ENCODE assay signal across 9 cellular contexts in genomic region chrX:85084770-85085393, GRCh38.
DNase-seq lines count a peak whose midpoint lies in the region; ATAC-seq, FAIRE-seq and TF ChIP-seq lines count a peak whose summit lies in the region.
"Had no signal": no experiment of that assay in that cellular context is flagged by ENCODE, and none has a peak within 500 bp of the region (broad histone marks: within the 10 kb centered on the region; RNA-seq: fewer than 3 reads in every experiment).

No MANE protein-coding gene starts in this region.

- H3K9me3 Mint-ChIP-seq in HFFc6: no peaks in the 10 kb centered on the region
- H3K9me3 Mint-ChIP-seq in stimulated activated effector memory CD8-positive, alpha-beta T cell treated with anti-CD3 and anti-CD28 coated beads, Interleukin-12 subunit alpha, Interleukin-12 subunit beta, amount 100 ng/mL, for 72 hours: no peaks in the 10 kb centered on the region

- H3K4me3 Mint-ChIP-seq in HFFc6: no peak overlapping the region
- no peak overlapping the region for H3K4me3 Mint-ChIP-seq in stimulated activated effector memory CD8-positive, alpha-beta T cell treated with anti-CD3 and anti-CD28 coated beads, Interleukin-12 subunit alpha, Interleukin-12 subunit beta, amount 100 ng/mL, for 72 hours
- H3K4me3 Mint-ChIP-seq: IgD-negative memory B cell had no signal

- no peaks in the 10 kb centered on the region for H3K4me1 Mint-ChIP-seq in HFFc6 (ENCODE audit: low read depth)
- H3K4me1 Mint-ChIP-seq in stimulated activated effector memory CD8-positive, alpha-beta T cell treated with anti-CD3 and anti-CD28 coated beads, Interleukin-12 subunit alpha, Interleukin-12 subunit beta, amount 100 ng/mL, for 72 hours: no peaks in the 10 kb centered on the region
- H3K4me1 Mint-ChIP-seq: IgD-negative memory B cell had no signal

- DNase-seq in ACHN (peak; percentile 14), HFFc6 (peak; percentile 20), NCI-H345 (lab: John Stamatoyannopoulos, UW) (peak; percentile 1), cerebellum (ENCODE audit: low spot score) (peak; percentile 15), medulla oblongata (ENCODE audit: extremely low spot score) (peak; percentile 27), SKM-1 treated with dmso at 0.1 percent for 144 hours (lab: John Stamatoyannopoulos, UW; ENCODE audit: unreplicated experiment) (no peak)
- no peak for DNase-seq in stimulated activated effector memory CD8-positive, alpha-beta T cell treated with anti-CD3 and anti-CD28 coated beads, Interleukin-12 subunit alpha, Interleukin-12 subunit beta, amount 100 ng/mL, for 72 hours (ENCODE audit: low spot score in 2 of 2)

- no peak overlapping the region for H3K27ac Mint-ChIP-seq in HFFc6
- no peak overlapping the region for H3K27ac Mint-ChIP-seq in stimulated activated effector memory CD8-positive, alpha-beta T cell treated with anti-CD3 and anti-CD28 coated beads, Interleukin-12 subunit alpha, Interleukin-12 subunit beta, amount 100 ng/mL, for 72 hours

- H3K27me3 Mint-ChIP-seq in HFFc6 (ENCODE audit: insufficient read depth): no peaks in the 10 kb centered on the region; the same call in 1 of the 2 replicates
- H3K27me3 Mint-ChIP-seq: IgD-negative memory B cell had no signal

- TF ChIP-seq CTCF in HFFc6 (IDR thresholded peaks at IDR 0.05): peak; percentile 79

- in situ Hi-C loops in ACHN (cut with HindIII; ENCODE audit: low pct_ligation_motif_present, low pct_unique_long_range_greater_than_20kb, low sequenced_read_pairs): no loop called here

- FAIRE-seq in G401.6 (lab: Jason Lieb, UNC): peak; percentile 92

- no peak for ATAC-seq in stimulated activated effector memory CD8-positive, alpha-beta T cell treated with anti-CD3 and anti-CD28 coated beads, Interleukin-12 subunit alpha, Interleukin-12 subunit beta, amount 100 ng/mL, for 72 hours

- peaks cover 19% of the 10 kb centered on the region; the same call in 1 of the 2 replicates for H3K36me3 Mint-ChIP-seq in HFFc6 (ENCODE audit: low read depth)
- peaks cover 19% of the 10 kb centered on the region for H3K36me3 Mint-ChIP-seq in stimulated activated effector memory CD8-positive, alpha-beta T cell treated with anti-CD3 and anti-CD28 coated beads, Interleukin-12 subunit alpha, Interleukin-12 subunit beta, amount 100 ng/mL, for 72 hours

Comparison
In these comparisons a context has a peak if more than half of its experiments do, and no peak if none do; other contexts are left out.
1. DNase-seq: peak in ACHN (single experiment), HFFc6 (single experiment), NCI-H345 (single experiment), cerebellum (single experiment) and medulla oblongata (single experiment); none in stimulated activated effector memory CD8-positive, alpha-beta T cell treated with anti-CD3 and anti-CD28 coated beads, Interleukin-12 subunit alpha, Interleukin-12 subunit beta, amount 100 ng/mL, for 72 hours (0 of 2) and SKM-1 treated with dmso at 0.1 percent for 144 hours (single experiment).